In genomic region chr9:40991100-40991740, GRCh38 we compare ENCODE assay signal across 8 cellular contexts.
A peak's percentile ranks its signal among the peaks of the same experiment; 100 is the strongest.
DNase-seq lines count a peak whose midpoint lies in the region; ATAC-seq, FAIRE-seq and TF ChIP-seq lines count a peak whose summit lies in the region.
"Not testable (repeated sequence)": the region's sequence is repeated elsewhere in the genome, so short reads cannot be mapped to it uniquely, and the experiment has no call there.

No MANE protein-coding gene starts in this region.

- not testable (repeated sequence) for TF ChIP-seq POLR2A in body of pancreas (IDR thresholded peaks at IDR 0.05); testis (IDR thresholded peaks at IDR 0.05)

- DNase-seq in BJ (ENCODE audit: low read depth); HAP-1 (ENCODE audit: low spot score in 2 of 2); body of pancreas; kidney; testis: not testable (repeated sequence)
- DNase-seq in RKO (ENCODE audit: low spot score) (peak; percentile 31), fibroblast of lung (ENCODE audit: low read depth in 2 of 2) (peak in 1 of 2 donors; percentile 1)

- peak overlapping the region; percentile 80 for H3K9ac ChIP-seq in fibroblast of lung (ENCODE audit: insufficient read depth, low read length)
- peak overlapping the region; percentile 52 to 83 for H3K9ac ChIP-seq in kidney (ENCODE audit: low read length in 2 of 2)

- peak overlapping the region; percentile 72 for H3K4me3 ChIP-seq in BJ (ENCODE audit: low read depth, low read length)
- peak overlapping the region; percentile 96 for H3K4me3 ChIP-seq in HAP-1
- H3K4me3 ChIP-seq in body of pancreas: peak overlapping the region; percentile 76 to 90
- peak overlapping the region; percentile 69 to 86 (median 85) for H3K4me3 ChIP-seq in fibroblast of lung (replicated peaks in 1 of 4; ENCODE audit: control extremely low read depth in 1 of 4, insufficient read depth in 1 of 4, low read depth in 3 of 4, low read length in 4 of 4)
- peak overlapping the region; percentile 85 to 98 for H3K4me3 ChIP-seq in kidney (ENCODE audit: low read length in 2 of 2)
- peak overlapping the region; percentile 75 to 82 for H3K4me3 ChIP-seq in neutrophil (ENCODE audit: low read depth in 1 of 2, low read length in 1 of 2)
- H3K4me3 ChIP-seq in testis: peak overlapping the region; percentile 80 to 94

- not testable (repeated sequence) for H3K79me2 ChIP-seq in fibroblast of lung (ENCODE audit: control insufficient read depth, insufficient read depth, low read length)

- FAIRE-seq in kidney (lab: Jason Lieb, UNC): not testable (repeated sequence)

- not testable (repeated sequence) for TF ChIP-seq CTCF in BJ (IDR thresholded peaks at IDR 0.05; ENCODE audit: insufficient read depth, low read depth, low read length); body of pancreas (IDR thresholded peaks at IDR 0.05); fibroblast of lung (conservative IDR thresholded peaks at IDR 0.05 in 1 of 2, IDR thresholded peaks at IDR 0.05 in 1 of 2; ENCODE audit: low read depth in 1 of 2, low read length in 2 of 2); kidney (IDR thresholded peaks at IDR 0.05; ENCODE audit: borderline replicate concordance, extremely low read depth, insufficient read depth); neutrophil (IDR thresholded peaks at IDR 0.05); testis (IDR thresholded peaks at IDR 0.05)

- H3K27ac ChIP-seq in body of pancreas (peak overlapping the region; percentile 70 to 92 (median 90)), fibroblast of lung (ENCODE audit: insufficient read depth, low read length) (peak overlapping the region; percentile 88), kidney (ENCODE audit: low read depth in 2 of 2, low read length in 2 of 2) (peak overlapping the region; percentile 90 to 91), neutrophil (peak overlapping the region; percentile 93), testis (peak overlapping the region; percentile 83 to 96)

- not testable (repeated sequence) for H3K36me3 ChIP-seq in BJ (ENCODE audit: control insufficient read depth, insufficient read depth, low read length); HAP-1 (replicated peaks); body of pancreas (replicated peaks in 1 of 2; ENCODE audit: insufficient read depth in 1 of 2, low read depth in 2 of 2); fibroblast of lung (ENCODE audit: control insufficient read depth, insufficient read depth, low read length); kidney (ENCODE audit: control insufficient read depth in 1 of 2, insufficient read depth in 2 of 2, low read length in 2 of 2); neutrophil; testis (ENCODE audit: low read depth, missing control alignments)

- POLR2A ChIA-PET in BJ (lab: Charles Lee): not testable (repeated sequence)

- intact Hi-C loops in body of pancreas (cut with DNase I); kidney (cut with DNase I); testis (cut with DNase I; ENCODE audit: low total_unique reads): not testable (repeated sequence)

- in situ Hi-C loops in HAP-1 (cut with MboI; ENCODE audit: low sequenced_read_pairs): not testable (repeated sequence)

- peak overlapping the region; percentile 85 for H3K4me2 ChIP-seq in fibroblast of lung (ENCODE audit: extremely low read depth, insufficient read depth, low read length)

- H2AFZ ChIP-seq in fibroblast of lung (ENCODE audit: low read length): peak overlapping the region; percentile 97

- peaks cover 12% of the 10 kb centered on the region for H3K4me1 ChIP-seq in HAP-1
- H3K4me1 ChIP-seq in body of pancreas: peaks cover 25% of the 10 kb centered on the region
- H3K4me1 ChIP-seq in fibroblast of lung (ENCODE audit: control insufficient read depth, extremely low read depth, insufficient read depth, low read length); kidney (ENCODE audit: control insufficient read depth in 1 of 2, insufficient read depth in 1 of 2, low read depth in 1 of 2, low read length in 2 of 2): not testable (repeated sequence)
- peaks cover 20 to 25% of the 10 kb centered on the region in 2 experiments for H3K4me1 ChIP-seq in neutrophil (ENCODE audit: control insufficient read depth in 1 of 2, insufficient read depth in 1 of 2, low read depth in 1 of 2, low read length in 1 of 2)
- H3K4me1 ChIP-seq in testis: peaks cover 15% of the 10 kb centered on the region

- WGBS in body of pancreas, 2 donors: 41 to 52% methylated on average over 20 of the region's 20 CpGs
- 41% methylated on average over 20 of the region's 20 CpGs for WGBS in testis, 2 donors

- not testable (repeated sequence) for H3K27me3 ChIP-seq in BJ (ENCODE audit: control insufficient read depth, insufficient read depth, low read length); HAP-1 (ENCODE audit: low read depth); body of pancreas; fibroblast of lung (ENCODE audit: control insufficient read depth, insufficient read depth, low read length); neutrophil; testis

- not testable (repeated sequence) for H3K9me3 ChIP-seq in HAP-1; body of pancreas; fibroblast of lung (ENCODE audit: control insufficient read depth, insufficient read depth, low read depth, low read length); kidney (ENCODE audit: control insufficient read depth in 1 of 2, low read length in 2 of 2); neutrophil; testis

- not testable (repeated sequence) for H4K20me1 ChIP-seq in fibroblast of lung (ENCODE audit: control insufficient read depth, extremely low read depth, insufficient read depth, low read length)

- CTCF ChIA-PET in BJ (lab: Yijun Ruan, JAX): interaction anchor here (1.2 to 1.4 kb wide), 2 partner anchors 9 to 80 kb away, joined by 3 to 7 read pairs; no protein-coding TSS in a partner anchor

- not testable (repeated sequence) for ATAC-seq in body of pancreas
